9 cellular contexts compared by ENCODE assay signal in the genomic region with DNA sequence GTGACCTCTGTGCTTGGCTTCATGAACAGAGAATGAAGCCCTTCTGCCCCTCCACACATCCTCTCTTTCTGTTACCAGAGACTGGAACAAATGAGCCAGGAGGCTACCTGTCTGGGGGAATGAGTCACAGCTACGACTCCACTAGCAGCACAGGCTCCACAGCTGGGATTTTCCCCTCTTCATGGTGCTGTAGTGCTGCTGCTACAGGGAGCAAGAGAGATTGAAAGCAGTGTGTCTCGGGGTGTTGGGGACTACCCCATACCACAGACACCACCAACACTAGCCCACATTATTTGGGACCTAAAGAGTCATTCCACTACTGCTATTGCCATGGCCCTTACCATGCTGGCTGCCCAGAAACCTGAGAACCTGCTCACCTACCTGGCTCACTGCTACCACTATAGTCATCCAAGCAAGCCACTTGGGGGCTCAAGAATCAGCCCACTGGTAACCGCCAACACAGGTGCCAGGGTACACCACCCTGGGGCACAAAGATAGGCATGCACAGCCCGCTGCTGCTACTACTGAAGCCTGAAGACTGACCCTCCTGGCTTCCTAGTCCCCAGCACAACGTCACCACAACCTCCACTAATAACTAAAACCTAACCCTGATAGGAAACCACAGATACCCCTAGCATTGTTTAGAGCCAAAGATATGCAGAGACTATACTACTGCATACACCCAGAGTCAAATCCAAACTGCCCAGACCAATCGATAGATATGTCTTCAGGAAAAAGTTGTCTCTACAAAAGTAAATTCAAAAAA.
DNase-seq lines count a peak whose midpoint lies in the region; ATAC-seq lines count a peak whose summit lies in the region.
"Had no signal": no experiment of that assay in that cellular context is flagged by ENCODE, and none has a peak within 500 bp of the region (broad histone marks: within the 10 kb centered on the region; RNA-seq: fewer than 3 reads in every experiment).

No MANE protein-coding gene starts in this region.

- ATAC-seq in GM19023 (IDR thresholded peaks at IDR 0.05; ENCODE audit: unreplicated experiment): peak; percentile 97
- peak; percentile 98 for ATAC-seq in GM21619 (IDR thresholded peaks at IDR 0.05; ENCODE audit: unreplicated experiment)
- ATAC-seq in HG03442 (IDR thresholded peaks at IDR 0.05; ENCODE audit: unreplicated experiment): peak; percentile 99
- ATAC-seq: naive thymus-derived CD4-positive, alpha-beta T cell had no signal

- peak; percentile 20 for DNase-seq in stimulated activated CD4-positive, alpha-beta T cell treated with anti-CD3 and anti-CD28 coated beads, Interleukin-4, amount 100 ng/mL, for 24 hours
- DNase-seq in NCI-H1436 (lab: John Stamatoyannopoulos, UW) (no peak), GDM1 (lab: John Stamatoyannopoulos, UW) (no peak), HPDE6-E6E7 (ENCODE audit: extremely low spot score) (no peak)
- DNase-seq: amygdala had no signal
